34 cellular contexts compared by ENCODE assay signal in the genomic region with DNA sequence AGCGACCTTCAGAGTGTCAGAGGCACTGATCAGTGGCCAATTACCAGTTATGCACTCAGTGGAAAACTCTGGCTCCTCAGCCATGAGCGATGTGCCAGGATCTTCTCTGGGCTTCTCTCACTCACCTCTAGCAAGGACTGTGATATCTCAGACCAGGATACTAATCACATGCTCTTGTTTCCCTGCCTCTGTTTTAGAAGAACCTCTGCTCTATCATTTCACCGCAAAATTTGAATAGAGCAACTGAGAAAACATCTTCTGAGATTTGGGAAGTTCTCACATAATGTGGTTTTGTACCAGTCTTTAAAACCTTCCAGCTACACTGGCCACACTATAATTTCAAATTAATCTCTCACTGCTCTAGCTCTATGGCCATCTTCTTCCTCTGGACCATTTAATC.
"Had no signal": no experiment of that assay in that cellular context is flagged by ENCODE, and none has a peak within 500 bp of the region (broad histone marks: within the 10 kb centered on the region; RNA-seq: fewer than 3 reads in every experiment).

No MANE protein-coding gene starts in this region.

- H3K4me3 Mint-ChIP-seq: activated B cell treated with CpG ODN at 0.5 μM for 24 hours; activated CD4-positive, alpha-beta memory T cell treated with anti-CD3 and anti-CD28 coated beads for 36 hours; activated CD4-positive, alpha-beta T cell treated with anti-CD3 and anti-CD28 coated beads, Interleukin-2, amount 10 ng/mL, durations not matched to agents 24 days and 14 days; activated CD8-positive, alpha-beta memory T cell treated with anti-CD3 and anti-CD28 coated beads, Interleukin-2, amount 10 ng/mL, durations not matched to agents 7 days and 5 days; activated CD8-positive, alpha-beta T cell treated with anti-CD3 and anti-CD28 coated beads, Interleukin-2, amount 10 ng/mL, durations not matched to agents 7 days and 5 days; activated naive CD4-positive, alpha-beta T cell treated with anti-CD3 and anti-CD28 coated beads, Interleukin-2, amount 10 ng/mL, durations not matched to agents 7 days and 5 days; activated naive CD4-positive, alpha-beta T cell treated with anti-CD3 and anti-CD28 coated beads, Interleukin-2, amount 50 U/mL, for 24 hours; activated naive CD8-positive, alpha-beta T cell; activated naive CD8-positive, alpha-beta T cell treated with anti-CD3 and anti-CD28 coated beads, Interleukin-2, amount 10 ng/mL, durations not matched to agents 7 days and 5 days; activated naive CD8-positive, alpha-beta T cell treated with anti-CD3 and anti-CD28 coated beads, Interleukin-2, amount 50 U/mL, for 24 hours; activated T-cell treated with anti-CD3 and anti-CD28 coated beads, Interleukin-2, amount 50 U/mL, for 24 hours; brain; central memory CD8-positive, alpha-beta T cell; T-helper 2 cell treated with Interferon-gamma antibody and Interleukin-4, amounts not matched to agents 5 μg/mL and 100 μg/mL, for 36 hours had no signal

- H3K27ac Mint-ChIP-seq: activated B cell treated with CpG ODN at 0.5 μM for 24 hours; activated CD4-positive, alpha-beta memory T cell treated with anti-CD3 and anti-CD28 coated beads for 36 hours; activated CD4-positive, alpha-beta T cell treated with anti-CD3 and anti-CD28 coated beads, Interleukin-2, amount 10 ng/mL, durations not matched to agents 24 days and 14 days; activated CD8-positive, alpha-beta memory T cell treated with anti-CD3 and anti-CD28 coated beads, Interleukin-2, amount 10 ng/mL, durations not matched to agents 7 days and 5 days; activated CD8-positive, alpha-beta T cell treated with anti-CD3 and anti-CD28 coated beads, Interleukin-2, amount 10 ng/mL, durations not matched to agents 7 days and 5 days; activated naive CD4-positive, alpha-beta T cell treated with anti-CD3 and anti-CD28 coated beads, Interleukin-2, amount 10 ng/mL, durations not matched to agents 7 days and 5 days; activated naive CD4-positive, alpha-beta T cell treated with anti-CD3 and anti-CD28 coated beads, Interleukin-2, amount 50 U/mL, for 24 hours; activated naive CD8-positive, alpha-beta T cell; activated naive CD8-positive, alpha-beta T cell treated with anti-CD3 and anti-CD28 coated beads, Interleukin-2, amount 10 ng/mL, durations not matched to agents 7 days and 5 days; activated naive CD8-positive, alpha-beta T cell treated with anti-CD3 and anti-CD28 coated beads, Interleukin-2, amount 50 U/mL, for 24 hours; activated T-cell treated with anti-CD3 and anti-CD28 coated beads, Interleukin-2, amount 50 U/mL, for 24 hours; activated T-helper 2 cell treated with anti-CD3 and anti-CD28 coated beads, Interferon-gamma antibody, Interleukin-2, Interleukin-4, amounts not matched to agents 10 μg/mL and 5 μg/mL and 100 μg/mL, durations not matched to agents 14 hours and 24 hours and 36 hours; brain; T-helper 2 cell treated with Interferon-gamma antibody and Interleukin-4, amounts not matched to agents 5 μg/mL and 100 μg/mL, for 36 hours had no signal

- H3K36me3 Mint-ChIP-seq: activated CD4-positive, alpha-beta memory T cell treated with anti-CD3 and anti-CD28 coated beads for 36 hours; activated CD8-positive, alpha-beta memory T cell treated with anti-CD3 and anti-CD28 coated beads, Interleukin-2, amount 10 ng/mL, durations not matched to agents 7 days and 5 days; activated naive CD4-positive, alpha-beta T cell treated with anti-CD3 and anti-CD28 coated beads, Interleukin-2, amount 10 ng/mL, durations not matched to agents 7 days and 5 days; activated naive CD4-positive, alpha-beta T cell treated with anti-CD3 and anti-CD28 coated beads, Interleukin-2, amount 50 U/mL, for 24 hours; activated naive CD8-positive, alpha-beta T cell; activated naive CD8-positive, alpha-beta T cell treated with anti-CD3 and anti-CD28 coated beads, Interleukin-2, amount 10 ng/mL, durations not matched to agents 7 days and 5 days; brain had no signal

- ATAC-seq: activated CD8-positive, alpha-beta memory T cell treated with anti-CD3 and anti-CD28 coated beads, Interleukin-2, amount 10 ng/mL, durations not matched to agents 7 days and 5 days; activated CD8-positive, alpha-beta T cell treated with anti-CD3 and anti-CD28 coated beads, Interleukin-2, amount 10 ng/mL, durations not matched to agents 7 days and 5 days; activated naive CD8-positive, alpha-beta T cell treated with anti-CD3 and anti-CD28 coated beads, Interleukin-2, amount 50 U/mL, for 24 hours had no signal

- H3K36me3 ChIP-seq: ascending aorta, cardiac muscle cell, colonic mucosa had no signal

- H3K27ac ChIP-seq: ascending aorta, cardiac muscle cell, colonic mucosa, VCaP had no signal

- DNase-seq: activated B cell treated with CpG ODN at 0.5 μM for 24 hours; activated CD4-positive, alpha-beta memory T cell treated with anti-CD3 and anti-CD28 coated beads for 36 hours; activated CD4-positive, alpha-beta T cell treated with anti-CD3 and anti-CD28 coated beads for 4 hours; activated CD4-positive, alpha-beta T cell treated with anti-CD3 and anti-CD28 coated beads, Interleukin-2, amount 10 ng/mL, durations not matched to agents 24 days and 14 days; activated CD4-positive, alpha-beta T cell treated with anti-CD3 and anti-CD28 coated beads, Interleukin-2, amount 50 U/mL, for 1 hour; activated CD4-positive, alpha-beta T cell treated with anti-CD3 and anti-CD28 coated beads, Interleukin-2, amount 50 U/mL, for 4 hours; activated CD4-positive, CD25-positive, alpha-beta regulatory T cell treated with anti-CD3 and anti-CD28 coated beads, Interleukin-2, amount 50 U/mL, for 72 hours; activated CD8-positive, alpha-beta memory T cell treated with anti-CD3 and anti-CD28 coated beads for 24 hours; activated CD8-positive, alpha-beta memory T cell treated with anti-CD3 and anti-CD28 coated beads, Interleukin-2, amount 10 ng/mL, durations not matched to agents 7 days and 5 days; activated CD8-positive, alpha-beta memory T cell treated with anti-CD3 and anti-CD28 coated beads, Interleukin-2, amount 50 U/mL, for 48 hours; activated CD8-positive, alpha-beta T cell treated with anti-CD3 and anti-CD28 coated beads, Interleukin-2, amount 10 ng/mL, durations not matched to agents 7 days and 5 days; activated effector memory CD4-positive, alpha-beta T cell treated with Interleukin-2 at 50 U/mL for 16 hours; activated gamma-delta T cell; activated naive CD4-positive, alpha-beta T cell treated with anti-CD3 and anti-CD28 coated beads, Interleukin-2, amount 10 ng/mL, durations not matched to agents 7 days and 5 days; activated naive CD4-positive, alpha-beta T cell treated with Interleukin-2 at 50 U/mL for 16 hours; activated naive CD8-positive, alpha-beta T cell treated with anti-CD3 and anti-CD28 coated beads, Interleukin-2, amount 10 ng/mL, durations not matched to agents 7 days and 5 days; activated naive CD8-positive, alpha-beta T cell treated with anti-CD3 and anti-CD28 coated beads, Interleukin-2, amount 50 U/mL, for 24 hours; activated T-cell treated with anti-CD3 and anti-CD28 coated beads, Interleukin-2, amount 50 U/mL, for 24 hours; activated T-cell treated with anti-CD3 and anti-CD28 coated beads, Interleukin-2, amount 50 U/mL, for 48 hours; amygdala; anterior cingulate cortex; caudate nucleus; cerebellar nuclear complex; colonic mucosa; T-helper 9 cell had no signal

- H3K4me1 Mint-ChIP-seq: activated B cell treated with CpG ODN at 0.5 μM for 24 hours; activated CD4-positive, alpha-beta T cell treated with anti-CD3 and anti-CD28 coated beads, Interleukin-2, amount 10 ng/mL, durations not matched to agents 24 days and 14 days; activated CD8-positive, alpha-beta memory T cell treated with anti-CD3 and anti-CD28 coated beads, Interleukin-2, amount 10 ng/mL, durations not matched to agents 7 days and 5 days; activated naive CD4-positive, alpha-beta T cell treated with anti-CD3 and anti-CD28 coated beads, Interleukin-2, amount 10 ng/mL, durations not matched to agents 7 days and 5 days; activated naive CD4-positive, alpha-beta T cell treated with anti-CD3 and anti-CD28 coated beads, Interleukin-2, amount 50 U/mL, for 24 hours; activated naive CD8-positive, alpha-beta T cell treated with anti-CD3 and anti-CD28 coated beads, Interleukin-2, amount 10 ng/mL, durations not matched to agents 7 days and 5 days; activated naive CD8-positive, alpha-beta T cell treated with anti-CD3 and anti-CD28 coated beads, Interleukin-2, amount 50 U/mL, for 24 hours; central memory CD8-positive, alpha-beta T cell had no signal

- H3K27me3 Mint-ChIP-seq: activated B cell treated with CpG ODN at 0.5 μM for 24 hours; activated CD4-positive, alpha-beta memory T cell treated with anti-CD3 and anti-CD28 coated beads for 36 hours; activated CD4-positive, alpha-beta T cell treated with anti-CD3 and anti-CD28 coated beads, Interleukin-2, amount 10 ng/mL, durations not matched to agents 24 days and 14 days; activated CD8-positive, alpha-beta memory T cell treated with anti-CD3 and anti-CD28 coated beads, Interleukin-2, amount 10 ng/mL, durations not matched to agents 7 days and 5 days; activated naive CD4-positive, alpha-beta T cell treated with anti-CD3 and anti-CD28 coated beads, Interleukin-2, amount 10 ng/mL, durations not matched to agents 7 days and 5 days; activated naive CD8-positive, alpha-beta T cell treated with anti-CD3 and anti-CD28 coated beads, Interleukin-2, amount 10 ng/mL, durations not matched to agents 7 days and 5 days; activated naive CD8-positive, alpha-beta T cell treated with anti-CD3 and anti-CD28 coated beads, Interleukin-2, amount 50 U/mL, for 24 hours; activated T-cell treated with anti-CD3 and anti-CD28 coated beads, Interleukin-2, amount 50 U/mL, for 24 hours; brain; central memory CD8-positive, alpha-beta T cell had no signal

- H3K9me3 Mint-ChIP-seq: activated B cell treated with CpG ODN at 0.5 μM for 24 hours; activated CD4-positive, alpha-beta memory T cell treated with anti-CD3 and anti-CD28 coated beads for 36 hours; activated CD4-positive, alpha-beta T cell treated with anti-CD3 and anti-CD28 coated beads, Interleukin-2, amount 10 ng/mL, durations not matched to agents 24 days and 14 days; activated naive CD4-positive, alpha-beta T cell treated with anti-CD3 and anti-CD28 coated beads, Interleukin-2, amount 10 ng/mL, durations not matched to agents 7 days and 5 days; activated naive CD8-positive, alpha-beta T cell treated with anti-CD3 and anti-CD28 coated beads, Interleukin-2, amount 10 ng/mL, durations not matched to agents 7 days and 5 days; activated naive CD8-positive, alpha-beta T cell treated with anti-CD3 and anti-CD28 coated beads, Interleukin-2, amount 50 U/mL, for 24 hours; activated T-cell treated with anti-CD3 and anti-CD28 coated beads, Interleukin-2, amount 50 U/mL, for 24 hours; activated T-helper 2 cell treated with anti-CD3 and anti-CD28 coated beads, Interferon-gamma antibody, Interleukin-2, Interleukin-4, amounts not matched to agents 10 μg/mL and 5 μg/mL and 100 μg/mL, durations not matched to agents 14 hours and 24 hours and 36 hours; central memory CD8-positive, alpha-beta T cell; T-helper 2 cell treated with Interferon-gamma antibody and Interleukin-4, amounts not matched to agents 5 μg/mL and 100 μg/mL, for 36 hours had no signal

- H3K9me3 ChIP-seq: ascending aorta, colonic mucosa had no signal

- H3K4me1 ChIP-seq: colonic mucosa had no signal

- H3K27me3 ChIP-seq: ascending aorta, cardiac muscle cell, colonic mucosa had no signal

- H3K4me3 ChIP-seq: ascending aorta, cardiac muscle cell, colonic mucosa had no signal
